15 cellular contexts compared by ENCODE assay signal in genomic region chr2:1541812-1542211, GRCh38.
"Had no signal": no experiment of that assay in that cellular context is flagged by ENCODE, and none has a peak within 500 bp of the region (broad histone marks: within the 10 kb centered on the region; RNA-seq: fewer than 3 reads in every experiment).

No MANE protein-coding gene starts in this region.

- DNase-seq: activated CD4-positive, alpha-beta T cell treated with anti-CD3 and anti-CD28 coated beads for 1 hour; activated CD4-positive, alpha-beta T cell treated with anti-CD3 and anti-CD28 coated beads, Interleukin-2, amount 50 U/mL, for 1 hour; activated CD8-positive, alpha-beta T cell treated with anti-CD3 and anti-CD28 coated beads, Interleukin-2, amount 10 ng/mL, durations not matched to agents 7 days and 5 days; activated gamma-delta T cell; activated naive CD4-positive, alpha-beta T cell treated with anti-CD3 and anti-CD28 coated beads, Interleukin-2, amount 50 U/mL, for 16 hours; activated naive CD8-positive, alpha-beta T cell treated with anti-CD3 and anti-CD28 coated beads, Interleukin-2, amount 50 U/mL, for 24 hours; natural killer cell; right cardiac atrium; stimulated activated CD4-positive, alpha-beta T cell treated with anti-CD3 and anti-CD28 coated beads, Interleukin-12 subunit alpha, Interleukin-12 subunit beta, amount 100 ng/mL, for 4 hours; stimulated activated CD4-positive, alpha-beta T cell treated with anti-CD3 and anti-CD28 coated beads, Interleukin-1b, Interleukin-23, amount 100 ng/mL, for 48 hours; stomach had no signal

- H3K36me3 ChIP-seq: left lung, stomach, suprapubic skin, tibial nerve had no signal

- H3K4me3 ChIP-seq: left lung, stomach, suprapubic skin, tibial nerve had no signal

- H3K9me3 ChIP-seq: left lung, stomach, suprapubic skin, tibial nerve had no signal

- ATAC-seq: activated CD8-positive, alpha-beta T cell treated with anti-CD3 and anti-CD28 coated beads, Interleukin-2, amount 10 ng/mL, durations not matched to agents 7 days and 5 days; activated naive CD8-positive, alpha-beta T cell treated with anti-CD3 and anti-CD28 coated beads, Interleukin-2, amount 50 U/mL, for 24 hours; left lung; natural killer cell; right cardiac atrium had no signal

- H3K4me1 ChIP-seq: left lung had no signal

- H3K27me3 ChIP-seq: left lung, tibial nerve had no signal

- H3K27ac ChIP-seq: epithelial cell of prostate, left lung, stomach, suprapubic skin, tibial nerve had no signal
